Comparison of ENCODE assay signal across 8 cellular contexts in genomic region chr7:44018857-44019807, GRCh38. TPM values are rescaled to one million over a fixed set of nuclear protein-coding genes. Genes with fewer than 3 reads are reported as not detected.
DNase-seq lines count a peak whose midpoint lies in the region; ATAC-seq and TF ChIP-seq lines count a peak whose summit lies in the region.
"Not testable (repeated sequence)": the region's sequence is repeated elsewhere in the genome, so short reads cannot be mapped to it uniquely, and the experiment has no call there.

No MANE protein-coding gene starts in this region.

- peak overlapping the region; percentile 74 for H3K27ac ChIP-seq in BLaER1

- DNase-seq in GM19238 (ENCODE audit: insufficient read length, low spot score) (peak; percentile 95), NCI-H446 treated with DMSO at 0.1 percent for 48 hours (lab: John Stamatoyannopoulos, UW) (peak; percentile 91), chondrocyte (ENCODE audit: low spot score) (peak; percentile 98), kidney glomerular epithelial cell (lab: John Stamatoyannopoulos, UW) (peak; percentile 77)
- peak; percentile 99 for DNase-seq in activated CD4-positive, alpha-beta T cell treated with anti-CD3 and anti-CD28 coated beads for 1 hour
- DNase-seq in stimulated activated CD4-positive, alpha-beta T cell treated with anti-CD3 and anti-CD28 coated beads, Interleukin-15, amount 100 ng/mL, for 48 hours (ENCODE audit: low read depth in 2 of 2), result peak; percentile 98 to 99

- peak; percentile 95 for ATAC-seq in HG03432 (IDR thresholded peaks at IDR 0.05; ENCODE audit: unreplicated experiment)

- not testable (repeated sequence) for H3K4me1 Mint-ChIP-seq in chondrocyte (ENCODE audit: low read depth)

- H3K4me3 ChIP-seq in BLaER1, result peak overlapping the region; percentile 78

- H3K4me1 ChIP-seq in BLaER1, result peaks cover 23% of the 10 kb centered on the region

- peak overlapping the region; percentile 69 for H3K4me2 ChIP-seq in BLaER1

- H3K9ac ChIP-seq in BLaER1, result peak overlapping the region; percentile 85

- not testable (repeated sequence) for H3K27me3 Mint-ChIP-seq in chondrocyte (ENCODE audit: low read depth)

- not testable (repeated sequence) for H3K9me3 Mint-ChIP-seq in chondrocyte (ENCODE audit: low read depth)

- TF ChIP-seq CTCF in chondrocyte (IDR thresholded peaks at IDR 0.05), result peak; percentile 84

- peak overlapping the region; percentile 85 for H3K27ac Mint-ChIP-seq in chondrocyte (ENCODE audit: unreplicated experiment)

- not testable (repeated sequence) for H3K36me3 Mint-ChIP-seq in chondrocyte (ENCODE audit: low read depth)

- not testable (repeated sequence) for H4K20me1 ChIP-seq in BLaER1

- H3K4me3 Mint-ChIP-seq in chondrocyte (ENCODE audit: unreplicated experiment), result peak overlapping the region; percentile 86

- H3K36me3 ChIP-seq in BLaER1, result peaks cover 12% of the 10 kb centered on the region

- not testable (repeated sequence) for H3K27me3 ChIP-seq in BLaER1

- not testable (repeated sequence) for H3K9me3 ChIP-seq in BLaER1

RNA-seq across cellular contexts. Expression of gene SPDYE1, which starts 21.4 kb away (rescaled TPM):
- total RNA-seq in chondrocyte, result not detected in 3 replicates

RNA-seq across cellular contexts. Expression of gene DBNL, which starts 25.4 kb away (rescaled TPM):
- total RNA-seq in chondrocyte, result 95.5 to 115 TPM (median 97.1 TPM) in 3 replicates

RNA-seq across cellular contexts. Expression of gene PGAM2, which starts 46.2 kb away (rescaled TPM):
- 0.25 to 0.41 TPM in 2 of 3 replicates, not detected in the other for total RNA-seq in chondrocyte

Comparison
In these comparisons a context has a peak if more than half of its experiments do, and no peak if none do; other contexts are left out.
1. Peak in every context shown above with its lines: DNase-seq, ATAC-seq, H3K4me3 ChIP-seq and H3K27ac ChIP-seq.